ENCODE assay signal across 8 cellular contexts in genomic region chr20:17610566-17611289, GRCh38. TPM values are rescaled to one million over a fixed set of nuclear protein-coding genes. Genes with fewer than 3 reads are reported as not detected.
A peak's percentile ranks its signal among the peaks of the same experiment; 100 is the strongest.
DNase-seq lines count a peak whose midpoint lies in the region; TF ChIP-seq lines count a peak whose summit lies in the region.

No MANE protein-coding gene starts in this region.

- no peaks in the 10 kb centered on the region for H3K9me3 Mint-ChIP-seq in activated naive CD4-positive, alpha-beta T cell treated with anti-CD3 and anti-CD28 coated beads, Interleukin-2, amount 50 U/mL, for 24 hours
- H3K9me3 Mint-ChIP-seq in CD14-positive monocyte, result no peaks in the 10 kb centered on the region

- DNase-seq in T follicular helper cell (ENCODE audit: low read depth) (peak; percentile 43), lower leg skin (ENCODE audit: low spot score in 2 of 2) (peak; percentile 63 to 92), suprapubic skin (ENCODE audit: low spot score in 2 of 2) (peak in 1 of 2 donors; percentile 85), CD14-positive monocyte (ENCODE audit: low spot score) (no peak), middle frontal gyrus (ENCODE audit: extremely low spot score, low spot score) (no peak), NCI-H82 (lab: John Stamatoyannopoulos, UW) (no peak), NCI-H82 treated with DMSO at 0.1 percent for 48 hours (lab: John Stamatoyannopoulos, UW; ENCODE audit: unreplicated experiment) (no peak)

- H3K4me1 ChIP-seq in suprapubic skin, result peaks cover 46% of the 10 kb centered on the region

- TF ChIP-seq CTCF in lower leg skin (IDR thresholded peaks at IDR 0.05) (no peak), suprapubic skin (IDR thresholded peaks at IDR 0.05) (no peak), CD14-positive monocyte (IDR thresholded peaks at IDR 0.05) (no peak)

- H3K27me3 ChIP-seq in suprapubic skin, result no peaks in the 10 kb centered on the region

- peaks cover 28% of the 10 kb centered on the region for H3K36me3 ChIP-seq in suprapubic skin

- no peaks in the 10 kb centered on the region for H3K27me3 Mint-ChIP-seq in activated naive CD4-positive, alpha-beta T cell treated with anti-CD3 and anti-CD28 coated beads, Interleukin-2, amount 50 U/mL, for 24 hours
- no peaks in the 10 kb centered on the region for H3K27me3 Mint-ChIP-seq in CD14-positive monocyte (ENCODE audit: low read depth in 3 of 3)

- peaks cover 2% of the 10 kb centered on the region for H3K36me3 Mint-ChIP-seq in activated naive CD4-positive, alpha-beta T cell treated with anti-CD3 and anti-CD28 coated beads, Interleukin-2, amount 50 U/mL, for 24 hours
- peaks cover 22 to 34% of the 10 kb centered on the region in 2 donors for H3K36me3 Mint-ChIP-seq in CD14-positive monocyte

- H3K4me1 Mint-ChIP-seq in activated naive CD4-positive, alpha-beta T cell treated with anti-CD3 and anti-CD28 coated beads, Interleukin-2, amount 50 U/mL, for 24 hours, result peaks cover 32% of the 10 kb centered on the region
- peaks cover 10% of the 10 kb centered on the region for H3K4me1 Mint-ChIP-seq in CD14-positive monocyte

- peak overlapping the region; percentile 68 for H3K27ac ChIP-seq in suprapubic skin

- 40 to 49% methylated on average over 14 to 18 of the region's 19 CpGs for WGBS in lower leg skin, 2 donors
- WGBS in suprapubic skin, result 31% methylated on average over 12 of the region's 19 CpGs

- peak overlapping the region; percentile 49 for H3K4me3 Mint-ChIP-seq in activated naive CD4-positive, alpha-beta T cell treated with anti-CD3 and anti-CD28 coated beads, Interleukin-2, amount 50 U/mL, for 24 hours
- H3K4me3 Mint-ChIP-seq in CD14-positive monocyte, result no peak overlapping the region

- intact Hi-C loops in lower leg skin (cut with DNase I; ENCODE audit: low total_unique reads), result no loop called here
- intact Hi-C loops in CD14-positive monocyte (cut with micrococcal nuclease), result loop anchor here (2.0 to 10.0 kb wide), 2 partner anchors 74 to 106 kb away; no protein-coding TSS in a partner anchor

- TF ChIP-seq POLR2A in lower leg skin (IDR thresholded peaks at IDR 0.05) (no peak), suprapubic skin (IDR thresholded peaks at IDR 0.05) (no peak)

- H3K27ac Mint-ChIP-seq in activated naive CD4-positive, alpha-beta T cell treated with anti-CD3 and anti-CD28 coated beads, Interleukin-2, amount 50 U/mL, for 24 hours, result peak overlapping the region; percentile 95
- no peak overlapping the region for H3K27ac Mint-ChIP-seq in CD14-positive monocyte

- no peak overlapping the region for H3K4me3 ChIP-seq in lower leg skin (ENCODE audit: low read depth, poor library complexity, severe bottlenecking)
- H3K4me3 ChIP-seq in suprapubic skin, result no peak overlapping the region

- no peak for TF ChIP-seq EP300 in suprapubic skin (IDR thresholded peaks at IDR 0.05)

- H3K9me3 ChIP-seq in suprapubic skin, result no peaks in the 10 kb centered on the region

RNA-seq across cellular contexts. Expression of gene DSTN, which starts 40.9 kb away (rescaled TPM):
- 100 to 1,000 TPM; 237 to 335 (median 290) TPM for total RNA-seq in lower leg skin
- total RNA-seq in suprapubic skin, result 100 to 1,000 TPM; 186 to 301 (median 258) TPM
- polyA plus RNA-seq in CD14-positive monocyte, result 10 to 100 TPM; 58.4 to 63.8 TPM

Comparison
In these comparisons a context has a peak if more than half of its experiments do, and no peak if none do; other contexts are left out.
1. DNase-seq: peak in T follicular helper cell (single experiment) and lower leg skin (2 of 2); none in CD14-positive monocyte (single experiment), middle frontal gyrus (single experiment), NCI-H82 (single experiment) and NCI-H82 treated with DMSO at 0.1 percent for 48 hours (single experiment).